9 cellular contexts compared by ENCODE assay signal in the genomic region with DNA sequence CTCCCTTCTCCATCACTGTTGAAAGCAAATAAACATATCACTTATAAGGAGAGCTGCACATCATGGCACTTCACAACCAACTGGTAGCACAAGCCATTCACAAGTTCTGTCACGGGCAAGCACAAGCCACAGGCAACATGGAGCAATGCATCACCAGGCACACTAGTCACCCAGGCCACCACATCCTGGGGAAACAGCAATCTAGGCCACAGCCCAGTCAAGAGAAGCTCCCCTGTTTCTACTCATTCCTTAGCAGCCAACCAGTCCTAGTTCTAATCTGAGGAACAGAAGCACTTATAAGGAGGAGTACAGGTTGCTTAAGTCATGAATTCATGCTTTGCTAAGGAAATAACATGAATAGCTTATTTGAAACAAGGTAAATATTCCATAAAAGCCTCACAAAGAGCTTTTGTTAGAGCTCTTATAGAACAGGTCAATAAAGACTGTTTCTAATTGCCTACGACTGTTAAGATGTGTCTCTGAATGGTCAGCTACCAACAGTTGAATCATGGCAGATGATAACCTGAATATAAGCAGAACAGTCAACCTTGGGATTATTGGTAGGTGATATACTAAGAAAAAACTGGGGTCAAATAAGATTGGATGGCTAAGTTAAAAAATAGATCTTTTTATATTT.
DNase-seq lines count a peak whose midpoint lies in the region; ATAC-seq and TF ChIP-seq lines count a peak whose summit lies in the region.
"Had no signal": no experiment of that assay in that cellular context is flagged by ENCODE, and none has a peak within 500 bp of the region (broad histone marks: within the 10 kb centered on the region; RNA-seq: fewer than 3 reads in every experiment).

No MANE protein-coding gene starts in this region.

- DNase-seq in kidney tubule cell (ENCODE audit: low spot score) (peak; percentile 17), putamen (ENCODE audit: low spot score) (no peak), DMS53 treated with DMSO at 0.1 percent for 48 hours (lab: John Stamatoyannopoulos, UW; ENCODE audit: unreplicated experiment) (no peak), NCI-H345 (lab: John Stamatoyannopoulos, UW) (no peak)
- DNase-seq: NCI-H1105 treated with DMSO at 0.1 percent for 48 hours had no signal

- no peak for TF ChIP-seq POLR2A in GM18505 (IDR thresholded peaks at IDR 0.05; ENCODE audit: borderline replicate concordance, extremely low read depth, insufficient read depth, insufficient read length)

- ATAC-seq in GM18505 (IDR thresholded peaks at IDR 0.05; ENCODE audit: unreplicated experiment) = peak; percentile 48
- peak; percentile 51 for ATAC-seq in HG02623 (IDR thresholded peaks at IDR 0.05; ENCODE audit: unreplicated experiment)
- peak; percentile 88 to 89 for ATAC-seq in activated CD4-positive, CD25-positive, alpha-beta regulatory T cell treated with anti-CD3 and anti-CD28 coated beads, Interleukin-2, amount 50 U/mL, for 24 hours
- no peak for ATAC-seq in HG03280 (IDR thresholded peaks at IDR 0.05; ENCODE audit: unreplicated experiment)
